Comparison of ENCODE assay signal across 1 cellular context in the genomic region with DNA sequence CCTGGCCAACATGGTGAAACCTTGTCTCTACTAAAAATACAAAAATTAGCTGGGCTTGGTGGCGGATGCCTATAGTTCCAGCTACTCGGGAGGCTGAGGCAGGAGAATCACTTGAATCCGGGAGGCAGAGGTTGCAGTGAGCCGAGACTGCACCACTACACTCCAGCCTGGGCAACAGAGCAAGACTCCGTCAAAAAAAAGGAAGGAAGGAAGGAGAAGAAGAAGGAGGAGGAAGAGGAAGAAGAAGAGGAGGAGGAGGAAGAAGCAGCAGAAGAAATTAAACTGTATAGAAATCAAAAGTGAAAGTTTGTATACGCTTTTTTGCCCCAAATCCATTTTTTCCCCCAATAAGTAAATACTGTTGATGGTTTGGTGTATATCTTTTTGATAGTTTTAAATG.
TF ChIP-seq lines count a peak whose summit lies in the region.

No MANE protein-coding gene starts in this region.

TF ChIP-seq in K562, 482 proteins besides CTCF, POLR2A, EP300 and RAD21:
- peak; percentile 79; the same call in 1 of the 2 replicates for TF ChIP-seq ZNF512 (tag; IDR thresholded peaks at IDR 0.05)
